1 cellular context compared by ENCODE assay signal in genomic region chr3:41836360-41837134, GRCh38.
A peak's percentile ranks its signal among the peaks of the same experiment; 100 is the strongest.
TF ChIP-seq lines count a peak whose summit lies in the region.

No MANE protein-coding gene starts in this region.

TF ChIP-seq in GM12878, 131 proteins besides CTCF, POLR2A, EP300 and RAD21 (continued from another document):
- TF ChIP-seq TCF7 (IDR thresholded peaks at IDR 0.05; ENCODE audit: borderline replicate concordance) (peak; percentile 74), ESRRA (IDR thresholded peaks at IDR 0.05; ENCODE audit: low read length) (no peak), BCLAF1 (IDR thresholded peaks at IDR 0.05) (no peak), EED (IDR thresholded peaks at IDR 0.05; ENCODE audit: low read depth) (peak; percentile 83), PRDM15 (CRISPR knock-in tag; IDR thresholded peaks at IDR 0.05) (no peak), ZNF24 (IDR thresholded peaks at IDR 0.05) (no peak), ZBTB4 (CRISPR knock-in tag; IDR thresholded peaks at IDR 0.05) (no peak), NR2C1 (IDR thresholded peaks at IDR 0.05) (no peak), ATF2 (IDR thresholded peaks at IDR 0.05; ENCODE audit: low read length) (peak; percentile 87), FOXM1 (IDR thresholded peaks at IDR 0.05; ENCODE audit: low read depth, low read length) (peak; percentile 92), MEF2A (IDR thresholded peaks at IDR 0.05; ENCODE audit: insufficient read depth, low read depth, low read length) (0 out of 2 replicates have a peak, but pooled peaks have one; percentile 54)
